6 cellular contexts compared by ENCODE assay signal in the genomic region with DNA sequence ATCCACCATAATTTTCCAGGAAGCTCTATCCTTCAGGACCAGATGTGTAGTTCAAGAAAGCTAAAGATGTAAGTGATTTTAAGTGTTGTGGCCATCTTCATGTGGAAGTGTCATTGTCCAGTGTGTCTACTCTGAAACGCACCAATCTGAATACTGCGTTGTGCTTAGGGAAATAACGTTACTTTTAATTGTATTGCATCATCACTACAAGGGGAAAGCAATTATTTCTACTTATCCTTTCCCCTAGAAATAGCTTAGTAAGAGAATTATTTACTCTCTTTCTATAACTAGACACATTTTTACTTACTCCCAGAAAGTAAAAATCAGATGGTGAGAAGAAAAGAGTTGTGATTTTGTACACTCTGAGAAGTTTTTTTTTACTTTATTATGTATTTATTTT.
"Had no signal": no experiment of that assay in that cellular context is flagged by ENCODE, and none has a peak within 500 bp of the region (broad histone marks: within the 10 kb centered on the region; RNA-seq: fewer than 3 reads in every experiment).

No MANE protein-coding gene starts in this region.

- H3K27ac ChIP-seq: HL-60, KMS-11 had no signal

- DNase-seq: Karpas-422, KBM-7, KG1 had no signal

- H3K4me2 ChIP-seq: KMS-11 had no signal

- FAIRE-seq: HTR-8/SVneo had no signal

- H3K9ac ChIP-seq: KMS-11 had no signal
